9 cellular contexts compared by ENCODE assay signal in the genomic region with DNA sequence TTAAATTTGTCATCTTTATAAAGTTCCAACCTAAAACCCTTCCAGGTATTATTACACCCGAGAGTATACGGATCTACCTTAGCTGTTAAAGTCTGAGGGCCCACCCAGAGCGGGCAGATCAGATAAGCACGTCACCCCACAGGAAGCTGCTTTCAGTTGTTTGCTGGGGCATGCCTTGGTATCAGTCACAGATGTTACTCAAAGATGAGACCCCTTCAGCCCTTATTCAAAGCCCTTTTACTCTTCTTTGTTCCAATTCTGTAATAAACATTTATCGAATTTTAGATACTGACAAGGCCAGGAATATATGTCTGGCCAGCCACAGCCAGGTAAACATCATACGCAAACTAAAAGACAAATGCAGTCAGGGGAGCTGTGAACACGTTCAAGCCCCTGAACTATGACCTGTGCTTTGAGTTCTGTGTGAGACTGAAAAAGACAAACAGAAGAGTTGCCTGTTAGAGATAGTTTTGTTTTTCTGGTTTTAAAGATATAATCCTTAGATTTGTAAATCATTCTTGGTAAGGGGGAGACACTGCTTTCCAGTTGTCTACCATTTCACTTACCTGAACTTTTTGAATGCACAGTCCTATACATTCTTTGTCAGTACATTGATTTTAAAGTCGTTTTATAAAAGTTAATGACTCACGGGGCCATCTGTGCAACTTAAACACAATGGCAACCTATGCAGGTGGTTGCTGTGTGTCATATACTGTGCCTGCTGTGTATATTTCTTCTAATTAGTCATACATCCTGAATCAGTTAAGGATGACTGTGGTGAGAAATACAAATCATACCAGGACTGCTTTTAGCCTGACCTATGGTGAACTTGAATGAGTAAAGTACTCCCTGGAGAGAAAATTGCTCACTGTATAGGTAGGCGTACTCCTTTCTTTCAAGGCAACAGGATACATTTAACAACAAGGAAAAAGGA.
DNase-seq lines count a peak whose midpoint lies in the region; ATAC-seq, FAIRE-seq and TF ChIP-seq lines count a peak whose summit lies in the region.
"Had no signal": no experiment of that assay in that cellular context is flagged by ENCODE, and none has a peak within 500 bp of the region (broad histone marks: within the 10 kb centered on the region; RNA-seq: fewer than 3 reads in every experiment).

No MANE protein-coding gene starts in this region.

- DNase-seq in T-cell = peak in 6 of 34 experiments; percentile 0 to 6 (median 2)
- DNase-seq in fibroblast of pulmonary artery (ENCODE audit: low read depth) = peak; percentile 92
- DNase-seq in urothelium cell line (ENCODE audit: low spot score) = peak; percentile 74
- no peak for DNase-seq in iPS-NIHi7 (ENCODE audit: extremely low spot score)
- DNase-seq in cerebellum (ENCODE audit: low spot score) = no peak

- no peaks in the 10 kb centered on the region for H3K36me3 ChIP-seq in BLaER1 treated with 17β-estradiol and CSF1 and Interleukin-3, amounts not matched to agents 10 nM and 100 nM

- peak overlapping the region in 7 of 11 experiments; percentile 9 to 34 (median 18); a peak in 6 of 22 replicates for H3K4me2 ChIP-seq in BLaER1 treated with 17β-estradiol and CSF1 and Interleukin-3, amounts not matched to agents 10 nM and 100 nM

- peak overlapping the region in 1 of 2 donors; percentile 60 for H3K27ac Mint-ChIP-seq in T-cell
- H3K27ac Mint-ChIP-seq: IgD-negative memory B cell had no signal

- POLR2A ChIA-PET in T-cell (lab: Charles Lee) = no interaction called here

- H3K27me3 Mint-ChIP-seq in T-cell = peaks cover under 1 to 3% of the 10 kb centered on the region in 2 donors
- H3K27me3 Mint-ChIP-seq: IgD-negative memory B cell had no signal

- FAIRE-seq in urothelium cell line (lab: Jason Lieb, UNC) = peak; percentile 58

- peaks cover 4 to 9% (median 5%) of the 10 kb centered on the region in 3 donors for H3K9me3 Mint-ChIP-seq in T-cell

- H3K4me1 Mint-ChIP-seq in T-cell = peaks cover 8 to 13% (median 12%) of the 10 kb centered on the region in 3 donors

- peak overlapping the region in 3 of 11 experiments; percentile 0 to 42 (median 5); a peak in 1 of 22 replicates for H3K27ac ChIP-seq in BLaER1 treated with 17β-estradiol and CSF1 and Interleukin-3, amounts not matched to agents 10 nM and 100 nM

- H4K20me1 ChIP-seq in BLaER1 treated with 17β-estradiol and CSF1 and Interleukin-3, amounts not matched to agents 10 nM and 100 nM = no peaks in the 10 kb centered on the region

- no peak for TF ChIP-seq CTCF in fibroblast of pulmonary artery (IDR thresholded peaks at IDR 0.05; ENCODE audit: low read length, missing control alignments)

- H3K4me3 ChIP-seq in BLaER1 treated with 17β-estradiol and CSF1 and Interleukin-3, amounts not matched to agents 10 nM and 100 nM = no peak overlapping the region
- H3K4me3 ChIP-seq in fibroblast of pulmonary artery (replicated peaks; ENCODE audit: low read depth, low read length) = no peak overlapping the region

- no peaks in the 10 kb centered on the region for H3K36me3 Mint-ChIP-seq in T-cell
- H3K36me3 Mint-ChIP-seq: IgD-negative memory B cell had no signal

- H3K4me3 Mint-ChIP-seq in T-cell = no peak overlapping the region
- H3K4me3 Mint-ChIP-seq: IgD-negative memory B cell had no signal

- no peaks in the 10 kb centered on the region for H3K27me3 ChIP-seq in BLaER1 treated with 17β-estradiol and CSF1 and Interleukin-3, amounts not matched to agents 10 nM and 100 nM

- CTCF ChIA-PET in T-cell (lab: Charles Lee) = interaction anchor here in 1 of 2 donors (0.6 kb wide), 1 partner anchor 116 kb away, joined by 4 read pairs; no protein-coding TSS in a partner anchor

- ATAC-seq in GM19043 (IDR thresholded peaks at IDR 0.05; ENCODE audit: low read depth, unreplicated experiment) (peak; percentile 97), HG03108 (IDR thresholded peaks at IDR 0.05; ENCODE audit: unreplicated experiment) (peak; percentile 98), T-cell (replicated peaks in 1 of 4) (peak; percentile 62 to 75 (median 70))

- H3K9me3 ChIP-seq in BLaER1 treated with 17β-estradiol and CSF1 and Interleukin-3, amounts not matched to agents 10 nM and 100 nM (replicated peaks in 1 of 11) = peaks cover 6 to 11% (median 7%) of the 10 kb centered on the region in 11 experiments; a peak in 18 of 22 replicates

- H3K4me1 ChIP-seq in BLaER1 treated with 17β-estradiol and CSF1 and Interleukin-3, amounts not matched to agents 10 nM and 100 nM = peaks cover 0 to 11% (median 7%) of the 10 kb centered on the region in 10 experiments; a peak in 8 of 20 replicates

- H3K9ac ChIP-seq in BLaER1 treated with 17β-estradiol and CSF1 and Interleukin-3, amounts not matched to agents 10 nM and 100 nM = no peak overlapping the region

Comparison
In these comparisons a context has a peak if more than half of its experiments do, and no peak if none do; other contexts are left out.
1. DNase-seq: peak in fibroblast of pulmonary artery (single experiment) and urothelium cell line (single experiment); none in iPS-NIHi7 (single experiment) and cerebellum (single experiment).
2. Peak in every context shown above with its lines, with median percentiles within 50 percentile points of each other: ATAC-seq.